Comparison of ENCODE assay signal across 22 cellular contexts in genomic region chr1:162977944-162978568, GRCh38.
DNase-seq lines count a peak whose midpoint lies in the region; ATAC-seq and TF ChIP-seq lines count a peak whose summit lies in the region.
"Had no signal": no experiment of that assay in that cellular context is flagged by ENCODE, and none has a peak within 500 bp of the region (broad histone marks: within the 10 kb centered on the region; RNA-seq: fewer than 3 reads in every experiment).

No MANE protein-coding gene starts in this region.

- H3K4me1 ChIP-seq in mesendoderm (ENCODE audit: control insufficient read depth, low read depth, low read length): no peaks in the 10 kb centered on the region
- H3K4me1 ChIP-seq: lower lobe of right lung, transverse colon had no signal

- H3K9ac ChIP-seq in mesendoderm (ENCODE audit: low read length): no peak overlapping the region

- no peaks in the 10 kb centered on the region for H3K36me3 ChIP-seq in mesendoderm (ENCODE audit: control insufficient read depth, insufficient read depth, low read length)
- H3K36me3 ChIP-seq: brain microvascular endothelial cell, lower lobe of right lung, transverse colon had no signal

- H3K9me3 Mint-ChIP-seq in WTC11: peaks cover 6% of the 10 kb centered on the region; the same call in 1 of the 2 replicates
- H3K9me3 Mint-ChIP-seq: activated naive CD8-positive, alpha-beta T cell treated with anti-CD3 and anti-CD28 coated beads, Interleukin-2, amount 50 U/mL, for 24 hours had no signal

- no peak overlapping the region for H3K4me3 ChIP-seq in mesendoderm (ENCODE audit: low read length)
- H3K4me3 ChIP-seq: lower lobe of right lung, transverse colon had no signal

- POLR2A ChIA-PET in WTC11 (lab: Charles Lee): no interaction called here

- DNase-seq in EH (ENCODE audit: low read depth): peak; percentile 77
- peak; percentile 85 for DNase-seq in NCI-H2171 treated with DMSO at 0.1 percent for 48 hours (lab: John Stamatoyannopoulos, UW)
- no peak for DNase-seq in WTC11 (ENCODE audit: low spot score)
- peak; percentile 13 for DNase-seq in mesendoderm
- no peak for DNase-seq in AG08396 (ENCODE audit: low spot score)
- DNase-seq: activated CD4-positive, alpha-beta T cell treated with anti-CD3 and anti-CD28 coated beads, Interleukin-2, amount 50 U/mL, for 1 hour; activated naive CD8-positive, alpha-beta T cell treated with anti-CD3 and anti-CD28 coated beads, Interleukin-2, amount 50 U/mL, for 24 hours; brain microvascular endothelial cell; KG1; lower lobe of right lung; NCI-H1930; NCI-H526; OCI-M1; SHP77 treated with DMSO at 0.1 percent for 48 hours; small intestine; stimulated activated CD4-positive, alpha-beta T cell treated with anti-CD3 and anti-CD28 coated beads, Interleukin-2, amount 100 ng/mL, for 48 hours; stimulated activated naive CD8-positive, alpha-beta T cell treated with anti-CD3 and anti-CD28 coated beads, Interleukin-15, Interleukin-2, amounts not matched to agents 100 U/mL and 50 U/mL, for 24 hours; T-helper 1 cell; transverse colon had no signal

- H3K4me2 ChIP-seq in mesendoderm (ENCODE audit: low read length): no peak overlapping the region

- H4K8ac ChIP-seq in mesendoderm (ENCODE audit: low read depth, low read length): no peak overlapping the region

- no peak overlapping the region for H3K18ac ChIP-seq in mesendoderm (ENCODE audit: low read length)

- no peaks in the 10 kb centered on the region for H3K79me2 ChIP-seq in mesendoderm (ENCODE audit: control insufficient read depth, insufficient read depth, low read length)

- WGBS in mesendoderm (ENCODE audit: extremely low coverage, insufficient coverage, low lambda C conversion rate): no CpG with 5 or more reads among the region's 8 CpGs

- no peak overlapping the region for H2BK120ac ChIP-seq in mesendoderm (ENCODE audit: low read depth, low read length)

- no peak overlapping the region for H3K27ac ChIP-seq in mesendoderm (ENCODE audit: low read depth, low read length)
- H3K27ac ChIP-seq: brain microvascular endothelial cell, lower lobe of right lung, transverse colon had no signal

- no peak overlapping the region for H2BK5ac ChIP-seq in mesendoderm (ENCODE audit: low read length)

- no peak overlapping the region for H2BK15ac ChIP-seq in mesendoderm (replicated peaks; ENCODE audit: low read depth)

- no peaks in the 10 kb centered on the region for H3K27me3 Mint-ChIP-seq in WTC11 (ENCODE audit: low read depth)

- no peak overlapping the region for H3K4me3 Mint-ChIP-seq in WTC11
- H3K4me3 Mint-ChIP-seq: activated naive CD8-positive, alpha-beta T cell treated with anti-CD3 and anti-CD28 coated beads, Interleukin-2, amount 50 U/mL, for 24 hours; B cell had no signal

- H3K56ac ChIP-seq in mesendoderm (ENCODE audit: low read length): no peak overlapping the region

- ATAC-seq in WTC11 (no peak), GM19351 (IDR thresholded peaks at IDR 0.05; ENCODE audit: unreplicated experiment) (no peak), HG02763 (IDR thresholded peaks at IDR 0.05; ENCODE audit: unreplicated experiment) (no peak)
- ATAC-seq: activated naive CD8-positive, alpha-beta T cell treated with anti-CD3 and anti-CD28 coated beads, Interleukin-2, amount 50 U/mL, for 24 hours; lower lobe of right lung; stimulated activated naive CD8-positive, alpha-beta T cell treated with anti-CD3 and anti-CD28 coated beads, Interleukin-15, Interleukin-2, amounts not matched to agents 100 U/mL and 50 U/mL, for 24 hours had no signal

- H2AK5ac ChIP-seq in mesendoderm (ENCODE audit: low read length): no peak overlapping the region

- TF ChIP-seq CTCF in WTC11 (IDR thresholded peaks at IDR 0.05): no peak

- H3K27me3 ChIP-seq in mesendoderm (ENCODE audit: insufficient read depth, low read length, poor library complexity): no peaks in the 10 kb centered on the region
- H3K27me3 ChIP-seq: brain microvascular endothelial cell, transverse colon had no signal

- no peak overlapping the region for H3K23ac ChIP-seq in mesendoderm (ENCODE audit: low read length)

- H3K4ac ChIP-seq in mesendoderm (ENCODE audit: low read depth, low read length): no peak overlapping the region

- CTCF ChIA-PET in WTC11 (lab: Charles Lee): no interaction called here

- H3K4me1 Mint-ChIP-seq in WTC11: peaks cover 7% of the 10 kb centered on the region
- H3K4me1 Mint-ChIP-seq: activated naive CD8-positive, alpha-beta T cell treated with anti-CD3 and anti-CD28 coated beads, Interleukin-2, amount 50 U/mL, for 24 hours; B cell had no signal

- H4K5ac ChIP-seq in mesendoderm (ENCODE audit: low read length): no peak overlapping the region

- no peaks in the 10 kb centered on the region for H3K79me1 ChIP-seq in mesendoderm (ENCODE audit: low read length)

- peak overlapping the region; percentile 38; the same call in 1 of the 2 replicates for H3K27ac Mint-ChIP-seq in WTC11
- H3K27ac Mint-ChIP-seq: activated naive CD8-positive, alpha-beta T cell treated with anti-CD3 and anti-CD28 coated beads, Interleukin-2, amount 50 U/mL, for 24 hours; B cell had no signal

- no peaks in the 10 kb centered on the region for H3K36me3 Mint-ChIP-seq in WTC11

TF ChIP-seq in WTC11, 78 proteins besides CTCF, POLR2A, EP300 and RAD21:
- TF ChIP-seq ZNF532 (CRISPR knock-in tag; IDR thresholded peaks at IDR 0.05; ENCODE audit: borderline replicate concordance) (no peak), TP53 (CRISPR knock-in tag; IDR thresholded peaks at IDR 0.05) (no peak), ATF3 (CRISPR knock-in tag; conservative IDR thresholded peaks at IDR 0.05) (no peak), MYBL2 (CRISPR knock-in tag; IDR thresholded peaks at IDR 0.05) (no peak)

Comparison
In these comparisons a context has a peak if more than half of its experiments do, and no peak if none do; other contexts are left out.
1. DNase-seq: peak in EH (single experiment), NCI-H2171 treated with DMSO at 0.1 percent for 48 hours (single experiment) and mesendoderm (single experiment); none in WTC11 (single experiment) and AG08396 (single experiment).